8 cellular contexts compared by ENCODE assay signal in the genomic region with DNA sequence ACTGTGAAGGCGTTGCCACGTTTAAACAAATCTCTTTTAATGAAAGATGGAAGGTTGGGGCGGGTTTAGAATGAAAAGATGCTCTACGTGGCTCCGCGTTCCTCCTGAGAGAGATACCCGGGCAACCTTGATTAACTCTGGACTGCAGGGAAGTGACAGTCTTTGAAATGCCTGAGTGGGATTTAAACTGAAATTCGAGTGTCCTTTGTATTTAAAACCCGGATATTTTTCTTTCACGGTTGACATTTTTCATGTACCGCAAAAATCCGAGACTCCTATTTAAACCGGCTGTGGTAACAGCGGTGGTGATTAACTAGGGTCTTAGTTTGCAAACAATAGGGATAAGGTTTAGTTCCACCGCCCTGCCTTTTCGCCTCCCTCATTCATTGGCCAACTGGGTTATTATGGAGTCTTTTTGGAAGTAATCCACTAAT. TPM values are rescaled to one million over a fixed set of nuclear protein-coding genes. Genes with fewer than 3 reads are reported as not detected.
DNase-seq lines count a peak whose midpoint lies in the region; ATAC-seq and TF ChIP-seq lines count a peak whose summit lies in the region.

No MANE protein-coding gene starts in this region.

- peaks cover 34% of the 10 kb centered on the region for H3K4me1 Mint-ChIP-seq in activated T-cell treated with anti-CD3 and anti-CD28 coated beads, Interleukin-2, amount 50 U/mL, for 4 hours (ENCODE audit: low read depth)

- no peak for DNase-seq in activated T-cell treated with anti-CD3 and anti-CD28 coated beads, Interleukin-2, amount 50 U/mL, for 4 hours
- DNase-seq in activated T-cell treated with anti-CD3 and anti-CD28 coated beads for 4 hours (no peak), OCI-LY7 (ENCODE audit: low spot score) (peak; percentile 56), coronary artery (ENCODE audit: low spot score) (no peak), medulla oblongata (ENCODE audit: extremely low spot score) (peak; percentile 7), upper lobe of right lung (no peak)
- no peak for DNase-seq in stimulated activated CD4-positive, alpha-beta T cell treated with anti-CD3 and anti-CD28 coated beads, Interleukin-4, amount 100 ng/mL, for 4 hours

- H3K79me2 ChIP-seq in OCI-LY7 (ENCODE audit: insufficient read depth, low read depth, low read length), result peaks cover 56% of the 10 kb centered on the region

- CTCF ChIA-PET in OCI-LY7 (lab: Charles Lee; ENCODE audit: unreplicated experiment), result no interaction called here

- intact Hi-C loops in OCI-LY7 (cut with micrococcal nuclease; ENCODE audit: unreplicated experiment) (loop anchor here (1.0 to 10.0 kb wide), 3 partner anchors 63 to 1643 kb away; a partner anchor contains a TSS), upper lobe of right lung (cut with DNase I) (no loop called here)

- H3K27me3 Mint-ChIP-seq in activated T-cell treated with anti-CD3 and anti-CD28 coated beads, Interleukin-2, amount 50 U/mL, for 4 hours (ENCODE audit: low read depth), result no peaks in the 10 kb centered on the region

- H3K9me2 ChIP-seq in OCI-LY7 (ENCODE audit: insufficient read depth, low read length), result no peaks in the 10 kb centered on the region

- H3K4me2 ChIP-seq in OCI-LY7 (ENCODE audit: low read length), result peak overlapping the region; percentile 90

- peaks cover 20% of the 10 kb centered on the region for H3K36me3 Mint-ChIP-seq in activated T-cell treated with anti-CD3 and anti-CD28 coated beads, Interleukin-2, amount 50 U/mL, for 4 hours (ENCODE audit: insufficient read depth)

- peak; percentile 20 to 34 for ATAC-seq in activated T-cell treated with anti-CD3 and anti-CD28 coated beads, Interleukin-2, amount 50 U/mL, for 4 hours
- ATAC-seq in HG03175 (IDR thresholded peaks at IDR 0.05; ENCODE audit: unreplicated experiment), result peak; percentile 12
- no peak for ATAC-seq in upper lobe of right lung

- H3K4me3 ChIP-seq in OCI-LY7 (ENCODE audit: low read depth, low read length, poor library complexity, severe bottlenecking) (peak overlapping the region; percentile 91), coronary artery (peak overlapping the region; percentile 95), upper lobe of right lung (peak overlapping the region; percentile 79)

- H2AFZ ChIP-seq in OCI-LY7 (ENCODE audit: low read length), result peak overlapping the region; percentile 98; the same call in 1 of the 2 replicates

- H4K20me1 ChIP-seq in OCI-LY7 (ENCODE audit: insufficient read depth, low read length), result peaks cover 21% of the 10 kb centered on the region

- H3K4me1 ChIP-seq in OCI-LY7 (ENCODE audit: insufficient read depth, low read length, poor library complexity, severe bottlenecking) (peaks cover 20% of the 10 kb centered on the region), upper lobe of right lung (peaks cover 9% of the 10 kb centered on the region)

- H3K4me3 Mint-ChIP-seq in activated T-cell treated with anti-CD3 and anti-CD28 coated beads, Interleukin-2, amount 50 U/mL, for 4 hours, result peak overlapping the region; percentile 100

- no peaks in the 10 kb centered on the region for H3K27me3 ChIP-seq in upper lobe of right lung

- H3K9me3 ChIP-seq in OCI-LY7 (ENCODE audit: low read length) (no peaks in the 10 kb centered on the region; the same call in 1 of the 2 replicates), upper lobe of right lung (no peaks in the 10 kb centered on the region)

- no peaks in the 10 kb centered on the region for H3K9me3 Mint-ChIP-seq in activated T-cell treated with anti-CD3 and anti-CD28 coated beads, Interleukin-2, amount 50 U/mL, for 4 hours

- TF ChIP-seq CTCF in OCI-LY7 (conservative IDR thresholded peaks at IDR 0.05; ENCODE audit: low read length) (no peak), coronary artery (IDR thresholded peaks at IDR 0.05) (no peak), upper lobe of right lung (IDR thresholded peaks at IDR 0.05) (no peak)

- H3K36me3 ChIP-seq in OCI-LY7 (ENCODE audit: insufficient read depth, low read length) (peaks cover 38% of the 10 kb centered on the region), upper lobe of right lung (no peaks in the 10 kb centered on the region)

- H3K27ac ChIP-seq in OCI-LY7 (ENCODE audit: low read depth, low read length, poor library complexity, severe bottlenecking), result peak overlapping the region; percentile 73
- H3K27ac ChIP-seq in coronary artery, result peak overlapping the region in 1 of 2 donors; percentile 39
- peak overlapping the region; percentile 80 for H3K27ac ChIP-seq in upper lobe of right lung

- TSS peak; percentile 70 for BruUV-seq in OCI-LY7 (replicated peaks; lab: Mats Ljungman, UMichigan)

- POLR2A ChIA-PET in OCI-LY7 (lab: Charles Lee), result interaction anchor here (1.2 to 1.7 kb wide), 2 partner anchors 12 to 63 kb away, joined by 3 to 4 read pairs; no protein-coding TSS in a partner anchor

RNA-seq across cellular contexts. Expression of a gene that starts 0.7 kb away (rescaled TPM):
- 10 to 100 TPM; 11.6 to 16.5 (median 16.0) TPM for total RNA-seq in activated T-cell treated with anti-CD3 and anti-CD28 coated beads, Interleukin-2, amount 50 U/mL, for 4 hours
- 22.3 and 22.7 TPM in 2 replicates for total RNA-seq in OCI-LY7 (2014; rRNA removed; shearing (Covaris generic))
- total RNA-seq in OCI-LY7 (2022) (43.0 and 43.9 TPM in 2 replicates), upper lobe of right lung (14.0 TPM)

Comparison
In these comparisons a context has a peak if more than half of its experiments do, and no peak if none do; other contexts are left out.
1. DNase-seq: peak in OCI-LY7 (single experiment) and medulla oblongata (single experiment); none in activated T-cell treated with anti-CD3 and anti-CD28 coated beads, Interleukin-2, amount 50 U/mL, for 4 hours (single experiment), activated T-cell treated with anti-CD3 and anti-CD28 coated beads for 4 hours (single experiment), coronary artery (single experiment), upper lobe of right lung (single experiment) and stimulated activated CD4-positive, alpha-beta T cell treated with anti-CD3 and anti-CD28 coated beads, Interleukin-4, amount 100 ng/mL, for 4 hours (0 of 2).
2. Peak in every context shown above with its lines, with median percentiles within 50 percentile points of each other: H3K4me3 ChIP-seq.